Comparison of ENCODE assay signal across 25 cellular contexts in genomic region chr6:135296715-135297114, GRCh38.
"Had no signal": no experiment of that assay in that cellular context is flagged by ENCODE, and none has a peak within 500 bp of the region (broad histone marks: within the 10 kb centered on the region; RNA-seq: fewer than 3 reads in every experiment).

No MANE protein-coding gene starts in this region.

- H3K9me3 ChIP-seq: gastrocnemius medialis, ovary, right lobe of liver, suprapubic skin, transverse colon, upper lobe of right lung, vagina had no signal

- H3K4me1 Mint-ChIP-seq: memory B cell, natural killer cell had no signal

- FAIRE-seq: keratinocyte, small intestine had no signal

- H3K27me3 ChIP-seq: gastrocnemius medialis, ovary, right lobe of liver, suprapubic skin, transverse colon, upper lobe of right lung, vagina had no signal

- H3K4me3 Mint-ChIP-seq: dendritic cell treated with granulocyte-macrophage colony-stimulating factor and Interleukin-4, amounts not matched to agents 40 ng/mL and 50 ng/mL, for 4 days; endodermal cell; memory B cell; natural killer cell; stimulated activated naive CD8-positive, alpha-beta T cell treated with anti-CD3 and anti-CD28 coated beads, Interleukin-15, amount 100 ng/mL, for 72 hours had no signal

- H3K4me3 ChIP-seq: gastrocnemius medialis, lung, ovary, right lobe of liver, suprapubic skin, transverse colon, upper lobe of right lung, vagina had no signal

- H3K36me3 ChIP-seq: ovary, right lobe of liver, suprapubic skin, upper lobe of right lung, vagina had no signal

- H3K27ac Mint-ChIP-seq: dendritic cell treated with granulocyte-macrophage colony-stimulating factor and Interleukin-4, amounts not matched to agents 40 ng/mL and 50 ng/mL, for 4 days; endodermal cell; memory B cell; natural killer cell; stimulated activated naive CD8-positive, alpha-beta T cell treated with anti-CD3 and anti-CD28 coated beads, Interleukin-15, amount 100 ng/mL, for 72 hours had no signal

- H3K27me3 Mint-ChIP-seq: dendritic cell treated with granulocyte-macrophage colony-stimulating factor and Interleukin-4, amounts not matched to agents 40 ng/mL and 50 ng/mL, for 4 days; memory B cell; stimulated activated naive CD8-positive, alpha-beta T cell treated with anti-CD3 and anti-CD28 coated beads, Interleukin-15, amount 100 ng/mL, for 72 hours had no signal

- DNase-seq: effector CD8-positive, alpha-beta T cell; endodermal cell; foreskin fibroblast; gastrocnemius medialis; head of caudate nucleus; natural killer cell; occipital lobe; ovary; right lobe of liver; small intestine; stimulated activated CD4-positive, alpha-beta T cell treated with anti-CD3 and anti-CD28 coated beads, Interleukin-15, amount 100 ng/mL, for 24 hours; stimulated activated CD4-positive, alpha-beta T cell treated with anti-CD3 and anti-CD28 coated beads, Interleukin-2, amount 100 ng/mL, for 48 hours; stimulated activated naive CD4-positive, alpha-beta T cell; stimulated activated naive CD8-positive, alpha-beta T cell treated with anti-CD3 and anti-CD28 coated beads, Interleukin-15, amount 100 ng/mL, for 72 hours; transverse colon; upper lobe of right lung had no signal

- H3K36me3 Mint-ChIP-seq: natural killer cell had no signal

- ATAC-seq: esophagus mucosa; gastrocnemius medialis; left lobe of liver; natural killer cell; right lobe of liver; stimulated activated naive CD8-positive, alpha-beta T cell treated with anti-CD3 and anti-CD28 coated beads, Interleukin-15, amount 100 ng/mL, for 72 hours; upper lobe of right lung had no signal

- H3K27ac ChIP-seq: epithelial cell of prostate, gastrocnemius medialis, ovary, right lobe of liver, suprapubic skin, transverse colon, upper lobe of right lung, vagina had no signal

- H3K4me1 ChIP-seq: gastrocnemius medialis, right lobe of liver, suprapubic skin, transverse colon, upper lobe of right lung, vagina had no signal
